In the genomic region with DNA sequence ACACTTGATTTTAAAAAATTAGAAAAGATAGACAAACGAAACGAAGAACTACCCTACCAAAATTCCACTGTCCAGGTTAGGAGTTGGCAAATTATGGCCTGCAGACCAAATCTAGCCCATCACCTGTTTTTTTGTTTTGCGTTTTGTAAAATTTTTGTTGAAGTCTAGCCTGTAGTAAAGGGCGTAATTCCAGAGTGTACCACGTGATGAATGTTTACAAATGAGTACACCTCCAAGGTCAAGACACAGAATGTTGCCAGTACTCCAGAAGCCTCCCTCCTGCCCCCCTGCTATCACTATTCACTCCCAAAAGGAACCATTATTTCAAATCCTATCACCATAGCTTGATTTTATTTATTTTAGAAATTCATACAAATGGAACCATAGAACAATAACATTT, we compare ENCODE assay signal across 10 cellular contexts. TPM values are rescaled to one million over a fixed set of nuclear protein-coding genes. Genes with fewer than 3 reads are reported as not detected.
"Had no signal": no experiment of that assay in that cellular context is flagged by ENCODE, and none has a peak within 500 bp of the region (broad histone marks: within the 10 kb centered on the region; RNA-seq: fewer than 3 reads in every experiment).

No MANE protein-coding gene starts in this region.

- H2AFZ ChIP-seq: GM23248 had no signal

- H3K4me3 ChIP-seq: GM23248, HAP-1 had no signal

- DNase-seq: GM23248, GOT3, H7, HFFc6, KG1 had no signal

- H3K9ac ChIP-seq: GM23248 had no signal

- ATAC-seq: HCT116 had no signal

- H3K36me3 ChIP-seq: HAP-1 had no signal

- FAIRE-seq: HTR-8/SVneo had no signal

- H3K27ac ChIP-seq: GM23248 had no signal

- H3K9me3 ChIP-seq: HAP-1 had no signal

RNA-seq across cellular contexts. Expression of a gene that starts 17.1 kb away (rescaled TPM):
- total RNA-seq: H7, HT-29 had no signal
- polyA plus RNA-seq: IgD-negative memory B cell had no signal
